19 cellular contexts compared by ENCODE assay signal in the genomic region with DNA sequence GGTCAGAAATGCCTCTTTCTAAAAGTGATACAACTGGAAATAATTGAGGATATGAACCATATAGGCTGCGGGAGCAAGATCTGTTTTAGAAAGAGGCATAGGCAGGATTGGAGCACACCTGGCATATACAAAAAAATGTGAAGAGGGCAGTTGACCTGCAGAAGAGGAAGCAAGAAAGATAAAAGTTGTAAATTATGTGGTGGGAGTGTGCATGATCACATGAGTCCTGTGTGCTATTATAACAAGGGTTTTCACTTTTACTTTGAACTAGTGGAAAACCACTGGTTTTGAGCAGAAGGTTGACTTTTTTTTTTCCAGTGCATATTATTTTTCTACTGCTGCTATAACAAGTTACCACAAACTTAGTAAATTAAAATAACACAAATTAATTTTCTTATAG.
DNase-seq lines count a peak whose midpoint lies in the region; ATAC-seq and TF ChIP-seq lines count a peak whose summit lies in the region.
"Had no signal": no experiment of that assay in that cellular context is flagged by ENCODE, and none has a peak within 500 bp of the region (broad histone marks: within the 10 kb centered on the region; RNA-seq: fewer than 3 reads in every experiment).

No MANE protein-coding gene starts in this region.

- peaks cover 5% of the 10 kb centered on the region for H3K9me3 ChIP-seq in DND-41 (ENCODE audit: insufficient read depth, low read length, severe bottlenecking)
- H3K9me3 ChIP-seq in CD4-positive, alpha-beta memory T cell (ENCODE audit: control insufficient read depth in 1 of 2, low read length in 2 of 2): no peaks in the 10 kb centered on the region
- H3K9me3 ChIP-seq: BLaER1, lower lobe of right lung, right atrium auricular region had no signal

- H3K27ac Mint-ChIP-seq in T-helper 2 cell treated with Interferon-gamma antibody and Interleukin-4, amounts not matched to agents 5 μg/mL and 100 μg/mL, for 36 hours: no peak overlapping the region
- H3K27ac Mint-ChIP-seq in activated naive CD4-positive, alpha-beta T cell treated with anti-CD3 and anti-CD28 coated beads for 36 hours: no peak overlapping the region
- no peak overlapping the region for H3K27ac Mint-ChIP-seq in CD4-positive, alpha-beta memory T cell
- H3K27ac Mint-ChIP-seq: activated naive CD8-positive, alpha-beta T cell; stimulated activated effector memory CD8-positive, alpha-beta T cell treated with anti-CD3 and anti-CD28 coated beads, Interleukin-12 subunit alpha, Interleukin-12 subunit beta, amount 100 ng/mL, for 72 hours; T-cell had no signal

- no peaks in the 10 kb centered on the region for H4K20me1 ChIP-seq in DND-41 (ENCODE audit: insufficient read depth, low read length)
- H4K20me1 ChIP-seq: BLaER1 had no signal

- H3K36me3 Mint-ChIP-seq in T-helper 2 cell treated with Interferon-gamma antibody and Interleukin-4, amounts not matched to agents 5 μg/mL and 100 μg/mL, for 36 hours (ENCODE audit: low read depth): no peaks in the 10 kb centered on the region
- no peaks in the 10 kb centered on the region for H3K36me3 Mint-ChIP-seq in activated naive CD4-positive, alpha-beta T cell treated with anti-CD3 and anti-CD28 coated beads for 36 hours (ENCODE audit: low read depth)
- no peaks in the 10 kb centered on the region for H3K36me3 Mint-ChIP-seq in CD4-positive, alpha-beta memory T cell
- H3K36me3 Mint-ChIP-seq: activated naive CD8-positive, alpha-beta T cell; stimulated activated effector memory CD8-positive, alpha-beta T cell treated with anti-CD3 and anti-CD28 coated beads, Interleukin-12 subunit alpha, Interleukin-12 subunit beta, amount 100 ng/mL, for 72 hours; T-cell had no signal

- peak overlapping the region; percentile 40; the same call in 1 of the 2 replicates for H2AFZ ChIP-seq in DND-41 (ENCODE audit: low read depth, low read length)
- H2AFZ ChIP-seq: GM23248 had no signal

- DNase-seq in DND-41: peak; percentile 10
- DNase-seq in T-helper 2 cell treated with Interferon-gamma antibody and Interleukin-4, amounts not matched to agents 5 μg/mL and 100 μg/mL, for 36 hours (ENCODE audit: low spot score): no peak
- no peak for DNase-seq in activated naive CD4-positive, alpha-beta T cell treated with anti-CD3 and anti-CD28 coated beads for 36 hours
- no peak for DNase-seq in CD4-positive, alpha-beta memory T cell
- DNase-seq: activated CD4-positive, alpha-beta T cell treated with anti-CD3 and anti-CD28 coated beads, Interleukin-2, amount 50 U/mL, for 4 hours; GM23248; lower lobe of right lung; NCI-H187; SHP77 treated with DMSO at 0.1 percent for 48 hours; T-cell had no signal

- peak overlapping the region; percentile 18; the same call in 1 of the 2 replicates for H3K4me2 ChIP-seq in DND-41 (ENCODE audit: insufficient read depth, low read length)
- H3K4me2 ChIP-seq: BLaER1 had no signal

- CTCF ChIA-PET in activated naive CD4-positive, alpha-beta T cell treated with anti-CD3 and anti-CD28 coated beads for 36 hours (lab: Charles Lee): no interaction called here
- CTCF ChIA-PET in CD4-positive, alpha-beta memory T cell (lab: Charles Lee; ENCODE audit: partially characterized antibody): no interaction called here

- no peaks in the 10 kb centered on the region for H3K27me3 ChIP-seq in DND-41 (ENCODE audit: insufficient read depth, low read length, poor library complexity)
- H3K27me3 ChIP-seq in CD4-positive, alpha-beta memory T cell (ENCODE audit: insufficient read depth, low read length): no peaks in the 10 kb centered on the region
- H3K27me3 ChIP-seq: BLaER1, right atrium auricular region had no signal

- no peak overlapping the region for H3K4me3 ChIP-seq in DND-41 (ENCODE audit: low read depth in 1 of 2, low read length in 2 of 2)
- H3K4me3 ChIP-seq in CD4-positive, alpha-beta memory T cell (ENCODE audit: low read length in 2 of 2): no peak overlapping the region
- H3K4me3 ChIP-seq: BLaER1, GM23248, lower lobe of right lung, right atrium auricular region had no signal

- H3K4me1 Mint-ChIP-seq in T-helper 2 cell treated with Interferon-gamma antibody and Interleukin-4, amounts not matched to agents 5 μg/mL and 100 μg/mL, for 36 hours (ENCODE audit: low read depth): no peaks in the 10 kb centered on the region
- H3K4me1 Mint-ChIP-seq in activated naive CD4-positive, alpha-beta T cell treated with anti-CD3 and anti-CD28 coated beads for 36 hours (ENCODE audit: low read depth): no peaks in the 10 kb centered on the region
- H3K4me1 Mint-ChIP-seq in CD4-positive, alpha-beta memory T cell: no peaks in the 10 kb centered on the region
- H3K4me1 Mint-ChIP-seq: stimulated activated effector memory CD8-positive, alpha-beta T cell treated with anti-CD3 and anti-CD28 coated beads, Interleukin-12 subunit alpha, Interleukin-12 subunit beta, amount 100 ng/mL, for 72 hours; T-cell had no signal

- no peaks in the 10 kb centered on the region for H3K79me2 ChIP-seq in DND-41 (ENCODE audit: insufficient read depth, low read length)

- intact Hi-C loops in activated naive CD4-positive, alpha-beta T cell treated with anti-CD3 and anti-CD28 coated beads for 36 hours (cut with micrococcal nuclease): no loop called here
- intact Hi-C loops in CD4-positive, alpha-beta memory T cell (cut with micrococcal nuclease): no loop called here

- H3K36me3 ChIP-seq in DND-41 (ENCODE audit: insufficient read depth, low read length): no peaks in the 10 kb centered on the region
- no peaks in the 10 kb centered on the region for H3K36me3 ChIP-seq in CD4-positive, alpha-beta memory T cell (ENCODE audit: insufficient read depth, low read length)
- H3K36me3 ChIP-seq: BLaER1, lower lobe of right lung, right atrium auricular region had no signal

- H3K4me1 ChIP-seq in DND-41 (ENCODE audit: insufficient read depth, low read length): peaks cover 14% of the 10 kb centered on the region
- no peaks in the 10 kb centered on the region for H3K4me1 ChIP-seq in CD4-positive, alpha-beta memory T cell (ENCODE audit: insufficient read depth, low read length)
- H3K4me1 ChIP-seq: BLaER1, lower lobe of right lung, right atrium auricular region had no signal

- POLR2A ChIA-PET in CD4-positive, alpha-beta memory T cell (lab: Charles Lee; ENCODE audit: partially characterized antibody): no interaction called here

- H3K4me3 Mint-ChIP-seq in T-helper 2 cell treated with Interferon-gamma antibody and Interleukin-4, amounts not matched to agents 5 μg/mL and 100 μg/mL, for 36 hours: no peak overlapping the region
- no peak overlapping the region for H3K4me3 Mint-ChIP-seq in activated naive CD4-positive, alpha-beta T cell treated with anti-CD3 and anti-CD28 coated beads for 36 hours
- H3K4me3 Mint-ChIP-seq in CD4-positive, alpha-beta memory T cell: no peak overlapping the region
- H3K4me3 Mint-ChIP-seq: activated naive CD8-positive, alpha-beta T cell; stimulated activated effector memory CD8-positive, alpha-beta T cell treated with anti-CD3 and anti-CD28 coated beads, Interleukin-12 subunit alpha, Interleukin-12 subunit beta, amount 100 ng/mL, for 72 hours; T-cell had no signal

- peak overlapping the region; percentile 50; the same call in 1 of the 2 replicates for H3K27ac ChIP-seq in DND-41 (ENCODE audit: low read length)
- H3K27ac ChIP-seq in CD4-positive, alpha-beta memory T cell (ENCODE audit: low read depth, low read length): no peak overlapping the region
- H3K27ac ChIP-seq: 22Rv1, BLaER1, GM23248, lower lobe of right lung, right atrium auricular region had no signal

- H3K9me3 Mint-ChIP-seq in T-helper 2 cell treated with Interferon-gamma antibody and Interleukin-4, amounts not matched to agents 5 μg/mL and 100 μg/mL, for 36 hours: no peaks in the 10 kb centered on the region
- peaks cover 1% of the 10 kb centered on the region for H3K9me3 Mint-ChIP-seq in activated naive CD4-positive, alpha-beta T cell treated with anti-CD3 and anti-CD28 coated beads for 36 hours
- peaks cover 0 to 9% (median 3%) of the 10 kb centered on the region in 8 donors for H3K9me3 Mint-ChIP-seq in CD4-positive, alpha-beta memory T cell

- H3K27me3 Mint-ChIP-seq in T-helper 2 cell treated with Interferon-gamma antibody and Interleukin-4, amounts not matched to agents 5 μg/mL and 100 μg/mL, for 36 hours (ENCODE audit: low read depth): no peaks in the 10 kb centered on the region
- H3K27me3 Mint-ChIP-seq in activated naive CD4-positive, alpha-beta T cell treated with anti-CD3 and anti-CD28 coated beads for 36 hours (ENCODE audit: low read depth): no peaks in the 10 kb centered on the region
- no peaks in the 10 kb centered on the region for H3K27me3 Mint-ChIP-seq in CD4-positive, alpha-beta memory T cell
- H3K27me3 Mint-ChIP-seq: activated naive CD8-positive, alpha-beta T cell; T-cell had no signal

- no peak for TF ChIP-seq CTCF in DND-41 (IDR thresholded peaks at IDR 0.05; ENCODE audit: borderline replicate concordance, extremely low read depth, low read length, poor library complexity, severe bottlenecking)

- peak; percentile 82 for ATAC-seq in DND-41 (ENCODE audit: insufficient read depth, low read depth)
- ATAC-seq in GM19025 (IDR thresholded peaks at IDR 0.05; ENCODE audit: low read depth, unreplicated experiment): peak; percentile 56
- ATAC-seq in HG02623 (IDR thresholded peaks at IDR 0.05; ENCODE audit: unreplicated experiment): peak; percentile 72
- ATAC-seq in HG03342 (IDR thresholded peaks at IDR 0.05; ENCODE audit: unreplicated experiment): peak; percentile 66
- no peak for ATAC-seq in HG03571 (IDR thresholded peaks at IDR 0.05; ENCODE audit: unreplicated experiment)
- ATAC-seq: lower lobe of right lung; stimulated activated effector memory CD8-positive, alpha-beta T cell treated with anti-CD3 and anti-CD28 coated beads, Interleukin-12 subunit alpha, Interleukin-12 subunit beta, amount 100 ng/mL, for 72 hours; T-cell had no signal

- H3K9ac ChIP-seq in DND-41 (ENCODE audit: low read depth, low read length): no peak overlapping the region
- H3K9ac ChIP-seq: BLaER1, GM23248 had no signal
